ENCODE assay signal across 18 cellular contexts in the genomic region with DNA sequence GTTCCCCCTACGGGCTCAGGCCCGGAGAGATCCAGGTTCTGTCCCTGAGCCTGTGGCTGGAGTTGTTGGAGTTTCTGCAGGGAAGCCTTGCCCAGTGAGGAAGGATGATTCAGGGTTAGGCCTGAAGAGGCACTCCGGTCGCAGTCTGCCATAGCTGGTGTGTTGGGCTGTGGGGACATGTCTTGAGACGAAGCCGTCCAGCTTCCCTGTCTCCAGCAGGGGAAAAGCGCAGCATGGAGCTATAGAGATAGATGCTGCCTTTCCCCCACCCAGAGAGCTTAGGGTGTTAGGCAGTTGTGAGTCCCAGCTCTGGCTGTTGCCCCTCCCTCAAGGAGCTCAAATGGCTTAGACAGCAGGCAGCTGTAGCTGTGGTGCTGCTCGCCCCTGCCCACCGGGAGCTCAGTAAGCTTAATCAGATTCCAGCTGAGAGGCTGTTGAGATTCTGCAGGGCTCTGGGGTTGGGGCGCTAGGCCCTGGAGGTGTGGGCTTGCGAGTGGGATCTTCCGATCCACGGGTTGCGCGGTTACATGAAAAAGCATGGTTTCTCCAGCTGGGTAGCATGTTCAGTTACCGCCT.
DNase-seq lines count a peak whose midpoint lies in the region; ATAC-seq and TF ChIP-seq lines count a peak whose summit lies in the region.
"Had no signal": no experiment of that assay in that cellular context is flagged by ENCODE, and none has a peak within 500 bp of the region (broad histone marks: within the 10 kb centered on the region; RNA-seq: fewer than 3 reads in every experiment).

No MANE protein-coding gene starts in this region.

- no peaks in the 10 kb centered on the region for H3K79me2 ChIP-seq in H9 (ENCODE audit: insufficient read depth, low read length)

- no peak overlapping the region for H2BK15ac ChIP-seq in H9 (ENCODE audit: low read depth, low read length)

- TF ChIP-seq CTCF in H9 (conservative IDR thresholded peaks at IDR 0.05) (no peak), endodermal cell (conservative IDR thresholded peaks at IDR 0.05) (peak; percentile 43)

- H3K27ac Mint-ChIP-seq in H9 (no peak overlapping the region), endodermal cell (peak overlapping the region; percentile 66)
- H3K27ac Mint-ChIP-seq in stimulated activated effector memory CD8-positive, alpha-beta T cell treated with anti-CD3 and anti-CD28 coated beads, Interleukin-12 subunit alpha, Interleukin-12 subunit beta, amount 100 ng/mL, for 72 hours = no peak overlapping the region
- H3K27ac Mint-ChIP-seq: CD4-positive, CD25-positive, alpha-beta regulatory T cell; CD8-positive, alpha-beta memory T cell had no signal

- DNase-seq in H9 (peak; percentile 47), SK-N-DZ (ENCODE audit: low spot score) (peak; percentile 70), endodermal cell (peak; percentile 67), T1000 (lab: John Stamatoyannopoulos, UW) (no peak), H7 (no peak)
- no peak for DNase-seq in stimulated activated effector memory CD8-positive, alpha-beta T cell treated with anti-CD3 and anti-CD28 coated beads, Interleukin-12 subunit alpha, Interleukin-12 subunit beta, amount 100 ng/mL, for 72 hours (ENCODE audit: low spot score in 2 of 2)
- no peak for DNase-seq in stimulated activated CD4-positive, alpha-beta T cell treated with anti-CD3 and anti-CD28 coated beads, Interleukin-2, amount 100 ng/mL, for 48 hours
- DNase-seq: ACHN; BE2C; C1 segment of cervical spinal cord; CD4-positive, CD25-positive, alpha-beta regulatory T cell; CD8-positive, alpha-beta memory T cell; COR-L47; GF-D8; GOT3; HCEC 1CT had no signal

- H4K20me1 ChIP-seq in H9 (ENCODE audit: control insufficient read depth, insufficient read depth, insufficient read length) = no peaks in the 10 kb centered on the region

- H3K27me3 ChIP-seq in H9 (ENCODE audit: insufficient read depth, low read length) (no peaks in the 10 kb centered on the region), endodermal cell (ENCODE audit: control insufficient read depth, insufficient read depth, low read length, poor library complexity, severe bottlenecking) (no peaks in the 10 kb centered on the region), H7 (ENCODE audit: control insufficient read depth, insufficient read depth, low read length) (no peaks in the 10 kb centered on the region)
- H3K27me3 ChIP-seq: BE2C had no signal

- H3K4me1 ChIP-seq in H9 (ENCODE audit: insufficient read depth, low read length) (no peaks in the 10 kb centered on the region), endodermal cell (ENCODE audit: control insufficient read depth, insufficient read depth, low read length) (no peaks in the 10 kb centered on the region)
- H3K4me1 ChIP-seq: BE2C had no signal

- no peak overlapping the region for H2BK20ac ChIP-seq in H9 (ENCODE audit: low read depth, low read length, poor library complexity, severe bottlenecking)

- no peak overlapping the region for H3K27ac ChIP-seq in H9 (ENCODE audit: insufficient read length, low read depth, low read length)
- H3K27ac ChIP-seq in endodermal cell (ENCODE audit: low read depth, low read length) = no peak overlapping the region
- H3K27ac ChIP-seq: HL-60 had no signal

- WGBS in H9 (ENCODE audit: extremely low coverage, insufficient read length, low lambda C conversion rate) = no CpG with 5 or more reads among the region's 16 CpGs
- 95 to 97% methylated on average over 10 to 16 of the region's 16 CpGs for WGBS in endodermal cell (ENCODE audit: insufficient coverage in 1 of 2, insufficient read length in 1 of 2), 2 experiments

- H3K9me3 Mint-ChIP-seq in H9 = peaks cover 10 to 12% of the 10 kb centered on the region in 2 experiments
- H3K9me3 Mint-ChIP-seq in endodermal cell = peaks cover 13% of the 10 kb centered on the region
- H3K9me3 Mint-ChIP-seq in stimulated activated effector memory CD8-positive, alpha-beta T cell treated with anti-CD3 and anti-CD28 coated beads, Interleukin-12 subunit alpha, Interleukin-12 subunit beta, amount 100 ng/mL, for 72 hours = peaks cover 3% of the 10 kb centered on the region

- H2AK5ac ChIP-seq in H9 (ENCODE audit: insufficient read length, low read length) = no peak overlapping the region

- H4K8ac ChIP-seq in H9 (replicated peaks; ENCODE audit: insufficient read length, low read depth, low read length) = no peak overlapping the region

- no peak overlapping the region for H2BK12ac ChIP-seq in H9 (ENCODE audit: insufficient read length, low read depth, low read length)

- H3K4me3 ChIP-seq in endodermal cell (ENCODE audit: low read length) (no peak overlapping the region), H7 (ENCODE audit: insufficient read depth, low read depth, low read length) (no peak overlapping the region)
- H3K4me3 ChIP-seq: K562 had no signal

- no peak overlapping the region for H4K91ac ChIP-seq in H9 (ENCODE audit: insufficient read length, low read depth, low read length)

- no peak overlapping the region for H3T11ph ChIP-seq in H9 (ENCODE audit: low read length)

- H3K36me3 ChIP-seq in endodermal cell (ENCODE audit: control insufficient read depth, insufficient read depth, low read length) (no peaks in the 10 kb centered on the region), H7 (replicated peaks; ENCODE audit: control insufficient read depth, insufficient read depth, low read length) (no peaks in the 10 kb centered on the region)
- H3K36me3 ChIP-seq: BE2C had no signal

- H2BK120ac ChIP-seq in H9 (ENCODE audit: low read depth, low read length, poor library complexity, severe bottlenecking) = no peak overlapping the region

- no peak overlapping the region for H3K18ac ChIP-seq in H9 (ENCODE audit: insufficient read length, low read depth, low read length)

- no peaks in the 10 kb centered on the region for H3K79me1 ChIP-seq in H9 (ENCODE audit: insufficient read depth, low read depth, low read length, poor library complexity, severe bottlenecking)

- H3K56ac ChIP-seq in H9 (ENCODE audit: insufficient read length, low read depth, low read length) = no peak overlapping the region

- H3K4me2 ChIP-seq in H9 (ENCODE audit: insufficient read depth, insufficient read length, low read length) = no peak overlapping the region

- H3K4me1 Mint-ChIP-seq in H9 = peaks cover 3% of the 10 kb centered on the region in 2 experiments; a peak in 2 of 4 replicates
- no peaks in the 10 kb centered on the region for H3K4me1 Mint-ChIP-seq in endodermal cell
- H3K4me1 Mint-ChIP-seq in stimulated activated effector memory CD8-positive, alpha-beta T cell treated with anti-CD3 and anti-CD28 coated beads, Interleukin-12 subunit alpha, Interleukin-12 subunit beta, amount 100 ng/mL, for 72 hours = no peaks in the 10 kb centered on the region
- H3K4me1 Mint-ChIP-seq: CD4-positive, CD25-positive, alpha-beta regulatory T cell; CD8-positive, alpha-beta memory T cell had no signal

- no peaks in the 10 kb centered on the region for H3K9me3 ChIP-seq in H9 (ENCODE audit: control insufficient read depth, low read depth, low read length)
- no peaks in the 10 kb centered on the region for H3K9me3 ChIP-seq in endodermal cell (ENCODE audit: control insufficient read depth, low read length)
- H3K9me3 ChIP-seq: BE2C had no signal

- H3K23ac ChIP-seq in H9 (ENCODE audit: insufficient read length, low read depth, low read length) = no peak overlapping the region

- H3K9ac ChIP-seq in H9 (ENCODE audit: extremely low read depth, insufficient read length, low read length) (no peak overlapping the region), endodermal cell (ENCODE audit: extremely low read depth, low read length, poor library complexity, severe bottlenecking) (no peak overlapping the region)

- H3K4me3 Mint-ChIP-seq in H9 (no peak overlapping the region), endodermal cell (no peak overlapping the region)
- H3K4me3 Mint-ChIP-seq in stimulated activated effector memory CD8-positive, alpha-beta T cell treated with anti-CD3 and anti-CD28 coated beads, Interleukin-12 subunit alpha, Interleukin-12 subunit beta, amount 100 ng/mL, for 72 hours = no peak overlapping the region
- H3K4me3 Mint-ChIP-seq: CD4-positive, CD25-positive, alpha-beta regulatory T cell; CD8-positive, alpha-beta memory T cell had no signal

- no peak overlapping the region for H2AFZ ChIP-seq in H9 (ENCODE audit: low read length)

- 0 out of 2 replicates have a peak overlapping the region, but pooled peaks have one; percentile 37 for H3K14ac ChIP-seq in H9 (ENCODE audit: insufficient read depth, low read length)

- no peak overlapping the region for H3K4ac ChIP-seq in H9 (ENCODE audit: low read depth, low read length)

- H3K27me3 Mint-ChIP-seq in H9 (ENCODE audit: low read depth) = peaks cover 1% of the 10 kb centered on the region; the same call in 1 of the 2 replicates
- H3K27me3 Mint-ChIP-seq in endodermal cell (ENCODE audit: insufficient read depth) = peaks cover 5% of the 10 kb centered on the region

- H3K23me2 ChIP-seq in H9 (ENCODE audit: insufficient read length, low read depth, low read length, poor library complexity, severe bottlenecking) = no peaks in the 10 kb centered on the region

- H3K36me3 Mint-ChIP-seq in H9 (ENCODE audit: insufficient read depth in 1 of 3, low read depth in 3 of 3) (0 out of 7 replicates have a peak, but pooled peaks cover 0 to 12% (median 2%) of the 10 kb centered on the region in 3 experiments), endodermal cell (ENCODE audit: low read depth) (no peaks in the 10 kb centered on the region)
- no peaks in the 10 kb centered on the region for H3K36me3 Mint-ChIP-seq in stimulated activated effector memory CD8-positive, alpha-beta T cell treated with anti-CD3 and anti-CD28 coated beads, Interleukin-12 subunit alpha, Interleukin-12 subunit beta, amount 100 ng/mL, for 72 hours
- H3K36me3 Mint-ChIP-seq: CD4-positive, CD25-positive, alpha-beta regulatory T cell; CD8-positive, alpha-beta memory T cell had no signal

- peak; percentile 24 for ATAC-seq in stimulated activated effector memory CD8-positive, alpha-beta T cell treated with anti-CD3 and anti-CD28 coated beads, Interleukin-12 subunit alpha, Interleukin-12 subunit beta, amount 100 ng/mL, for 72 hours
- ATAC-seq: K562 had no signal

- H4K5ac ChIP-seq in H9 (ENCODE audit: insufficient read length, low read depth, low read length) = no peak overlapping the region

- H2BK5ac ChIP-seq in H9 (ENCODE audit: insufficient read length, low read length) = no peak overlapping the region

Comparison
In these comparisons a context has a peak if more than half of its experiments do, and no peak if none do; other contexts are left out.
1. DNase-seq: peak in H9 (single experiment), SK-N-DZ (single experiment) and endodermal cell (single experiment); none in stimulated activated effector memory CD8-positive, alpha-beta T cell treated with anti-CD3 and anti-CD28 coated beads, Interleukin-12 subunit alpha, Interleukin-12 subunit beta, amount 100 ng/mL, for 72 hours (0 of 2), T1000 (single experiment), H7 (single experiment) and stimulated activated CD4-positive, alpha-beta T cell treated with anti-CD3 and anti-CD28 coated beads, Interleukin-2, amount 100 ng/mL, for 48 hours (0 of 2).